In genomic region chr17:35809855-35810461, GRCh38 we compare ENCODE assay signal across 1 cellular context.
A peak's percentile ranks its signal among the peaks of the same experiment; 100 is the strongest.
TF ChIP-seq lines count a peak whose summit lies in the region.

No MANE protein-coding gene starts in this region.

TF ChIP-seq in A549, 52 proteins besides CTCF, POLR2A, EP300 and RAD21 (continued from another document):
- TF ChIP-seq CHD2 (IDR thresholded peaks at IDR 0.05; ENCODE audit: low read length, partially characterized antibody) (no peak), HOXB5 (CRISPR knock-in tag; IDR thresholded peaks at IDR 0.05) (no peak), FOSL2 (IDR thresholded peaks at IDR 0.05) (no peak), FOSL2 (CRISPR knock-in tag; IDR thresholded peaks at IDR 0.05) (peak; percentile 45; the same call in 1 of the 2 replicates), GATA3 (IDR thresholded peaks at IDR 0.05; ENCODE audit: borderline replicate concordance) (no peak), POLR2AphosphoS2 (conservative IDR thresholded peaks at IDR 0.05; ENCODE audit: low read length) (no peak), KDM5A (IDR thresholded peaks at IDR 0.05) (0 out of 2 replicates have a peak, but pooled peaks have one; percentile 2), NFE2L2 (conservative IDR thresholded peaks at IDR 0.05; ENCODE audit: low read length) (no peak)
